Comparison of ENCODE assay signal across 8 cellular contexts in genomic region chr1:44030606-44031050, GRCh38. TPM values are rescaled to one million over a fixed set of nuclear protein-coding genes. Genes with fewer than 3 reads are reported as not detected.
DNase-seq lines count a peak whose midpoint lies in the region; ATAC-seq and TF ChIP-seq lines count a peak whose summit lies in the region.

No MANE protein-coding gene starts in this region.

- no peaks in the 10 kb centered on the region for H3K9me3 Mint-ChIP-seq in activated CD4-positive, alpha-beta T cell treated with anti-CD3 and anti-CD28 coated beads for 36 hours (ENCODE audit: low read depth)
- no peaks in the 10 kb centered on the region for H3K9me3 Mint-ChIP-seq in activated T-cell treated with anti-CD3 and anti-CD28 coated beads, Interleukin-2, amount 50 U/mL, for 72 hours
- H3K9me3 Mint-ChIP-seq in glutamatergic neuron (ENCODE audit: unreplicated experiment): peaks cover 2% of the 10 kb centered on the region
- no peaks in the 10 kb centered on the region for H3K9me3 Mint-ChIP-seq in osteocyte (ENCODE audit: unreplicated experiment)

- H3K4me3 Mint-ChIP-seq in activated CD4-positive, alpha-beta T cell treated with anti-CD3 and anti-CD28 coated beads for 36 hours: peak overlapping the region; percentile 88
- H3K4me3 Mint-ChIP-seq in activated T-cell treated with anti-CD3 and anti-CD28 coated beads, Interleukin-2, amount 50 U/mL, for 72 hours: peak overlapping the region; percentile 90 to 91
- peak overlapping the region; percentile 82 for H3K4me3 Mint-ChIP-seq in glutamatergic neuron (ENCODE audit: unreplicated experiment)
- peak overlapping the region; percentile 86 for H3K4me3 Mint-ChIP-seq in osteocyte (ENCODE audit: unreplicated experiment)

- POLR2A ChIA-PET in activated CD4-positive, alpha-beta T cell treated with anti-CD3 and anti-CD28 coated beads for 36 hours (lab: Charles Lee): interaction anchor here (0.6 to 0.9 kb wide), 3 partner anchors 10 to 17 kb away, joined by 3 to 4 read pairs (median 3); no protein-coding TSS in a partner anchor

- peak; percentile 68 for DNase-seq in activated CD4-positive, alpha-beta T cell treated with anti-CD3 and anti-CD28 coated beads for 36 hours
- DNase-seq in activated CD4-positive, alpha-beta T cell treated with anti-CD3 and anti-CD28 coated beads, Interleukin-2, amount 50 U/mL, for 1 hour: no peak
- DNase-seq in HCEC 1CT (peak; percentile 33), NAMALWA (ENCODE audit: low spot score) (peak; percentile 78), glutamatergic neuron (peak; percentile 83), osteocyte (ENCODE audit: extremely low spot score, unreplicated experiment) (peak; percentile 88)
- peak; percentile 57 to 67 for DNase-seq in activated T-cell treated with anti-CD3 and anti-CD28 coated beads, Interleukin-2, amount 50 U/mL, for 72 hours

- peaks cover 24% of the 10 kb centered on the region for H3K4me1 Mint-ChIP-seq in activated CD4-positive, alpha-beta T cell treated with anti-CD3 and anti-CD28 coated beads for 36 hours
- H3K4me1 Mint-ChIP-seq in activated T-cell treated with anti-CD3 and anti-CD28 coated beads, Interleukin-2, amount 50 U/mL, for 72 hours (ENCODE audit: low read depth): peaks cover 38% of the 10 kb centered on the region
- H3K4me1 Mint-ChIP-seq in glutamatergic neuron (ENCODE audit: low read depth, unreplicated experiment) (peaks cover 8% of the 10 kb centered on the region), osteocyte (ENCODE audit: unreplicated experiment) (peaks cover 34% of the 10 kb centered on the region)

- no peaks in the 10 kb centered on the region for H3K27me3 Mint-ChIP-seq in activated CD4-positive, alpha-beta T cell treated with anti-CD3 and anti-CD28 coated beads for 36 hours
- H3K27me3 Mint-ChIP-seq in activated T-cell treated with anti-CD3 and anti-CD28 coated beads, Interleukin-2, amount 50 U/mL, for 72 hours (ENCODE audit: low read depth): no peaks in the 10 kb centered on the region
- H3K27me3 Mint-ChIP-seq in glutamatergic neuron (ENCODE audit: unreplicated experiment): peaks cover 16% of the 10 kb centered on the region
- no peaks in the 10 kb centered on the region for H3K27me3 Mint-ChIP-seq in osteocyte (ENCODE audit: unreplicated experiment)

- peak; percentile 26 for ATAC-seq in activated CD4-positive, alpha-beta T cell treated with anti-CD3 and anti-CD28 coated beads for 36 hours
- peak; percentile 47 to 50 for ATAC-seq in activated T-cell treated with anti-CD3 and anti-CD28 coated beads, Interleukin-2, amount 50 U/mL, for 72 hours (replicated peaks in 1 of 2)
- no peak for ATAC-seq in GM21576 (IDR thresholded peaks at IDR 0.05; ENCODE audit: unreplicated experiment)

- intact Hi-C loops in activated CD4-positive, alpha-beta T cell treated with anti-CD3 and anti-CD28 coated beads for 36 hours (cut with DNase I, micrococcal nuclease): loop anchor here (1.0 to 10.0 kb wide), 16 partner anchors 39 to 1657 kb away; partner anchors contain the start of genes CCDC24 (in 2 of the 2), ST3GAL3 (in 2 of the 2), ATP6V0B (in 1 of the 2) and B4GALT2 (in 1 of the 2)

- H3K27ac Mint-ChIP-seq in activated CD4-positive, alpha-beta T cell treated with anti-CD3 and anti-CD28 coated beads for 36 hours: peak overlapping the region; percentile 83
- peak overlapping the region; percentile 86 for H3K27ac Mint-ChIP-seq in activated T-cell treated with anti-CD3 and anti-CD28 coated beads, Interleukin-2, amount 50 U/mL, for 72 hours
- H3K27ac Mint-ChIP-seq in glutamatergic neuron (ENCODE audit: unreplicated experiment): peak overlapping the region; percentile 59
- H3K27ac Mint-ChIP-seq in osteocyte (ENCODE audit: unreplicated experiment): peak overlapping the region; percentile 90

- TF ChIP-seq CTCF in glutamatergic neuron (IDR thresholded peaks at IDR 0.05; ENCODE audit: partially characterized antibody, unreplicated experiment) (no peak), osteocyte (IDR thresholded peaks at IDR 0.05) (peak; percentile 43)

- CTCF ChIA-PET in activated CD4-positive, alpha-beta T cell treated with anti-CD3 and anti-CD28 coated beads for 36 hours (lab: Charles Lee): interaction anchor here (0.6 to 1.4 kb wide), 2 partner anchors 16 to 18 kb away, joined by 3 to 5 read pairs; no protein-coding TSS in a partner anchor

- H3K36me3 Mint-ChIP-seq in activated CD4-positive, alpha-beta T cell treated with anti-CD3 and anti-CD28 coated beads for 36 hours (ENCODE audit: low read depth): peaks cover 4% of the 10 kb centered on the region
- H3K36me3 Mint-ChIP-seq in activated T-cell treated with anti-CD3 and anti-CD28 coated beads, Interleukin-2, amount 50 U/mL, for 72 hours (ENCODE audit: insufficient read depth in 2 of 2): peaks cover 5 to 6% of the 10 kb centered on the region in 2 donors
- H3K36me3 Mint-ChIP-seq in glutamatergic neuron (ENCODE audit: unreplicated experiment): no peaks in the 10 kb centered on the region
- H3K36me3 Mint-ChIP-seq in osteocyte (ENCODE audit: unreplicated experiment): no peaks in the 10 kb centered on the region

RNA-seq across cellular contexts. Expression of gene SLC6A9, which starts 0.6 kb away (rescaled TPM):
- 10 to 100 TPM; 12.5 to 13.4 TPM for total RNA-seq in activated CD4-positive, alpha-beta T cell treated with anti-CD3 and anti-CD28 coated beads for 36 hours
- total RNA-seq in activated T-cell treated with anti-CD3 and anti-CD28 coated beads, Interleukin-2, amount 50 U/mL, for 72 hours: 10 to 100 TPM; 24.5 to 28.3 TPM
- total RNA-seq in glutamatergic neuron (ENCODE audit: unreplicated experiment): 8.9 TPM
- 49.4 and 51.6 TPM in 2 replicates for total RNA-seq in osteocyte

RNA-seq across cellular contexts. Expression of gene CCDC24, which starts 39.2 kb away (rescaled TPM):
- total RNA-seq in activated CD4-positive, alpha-beta T cell treated with anti-CD3 and anti-CD28 coated beads for 36 hours: 1 to 10 TPM; 1.2 to 2.0 TPM
- total RNA-seq in activated T-cell treated with anti-CD3 and anti-CD28 coated beads, Interleukin-2, amount 50 U/mL, for 72 hours: 1 to 10 TPM in 1 of 2 donors, under 1 TPM in 1; 0.99 to 1.4 TPM
- total RNA-seq in glutamatergic neuron (ENCODE audit: unreplicated experiment) (6.3 TPM), osteocyte (5.1 and 5.3 TPM in 2 replicates)

RNA-seq across cellular contexts. Expression of gene B4GALT2, which starts 51.6 kb away (rescaled TPM):
- total RNA-seq in activated CD4-positive, alpha-beta T cell treated with anti-CD3 and anti-CD28 coated beads for 36 hours: 10 to 100 TPM; 27.9 to 35.3 TPM
- 10 to 100 TPM; 19.5 to 20.4 TPM for total RNA-seq in activated T-cell treated with anti-CD3 and anti-CD28 coated beads, Interleukin-2, amount 50 U/mL, for 72 hours
- total RNA-seq in glutamatergic neuron (ENCODE audit: unreplicated experiment) (45.7 TPM), osteocyte (62.8 and 65.5 TPM in 2 replicates)

RNA-seq across cellular contexts. Expression of gene ATP6V0B, which starts 55.9 kb away (rescaled TPM):
- 10 to 100 TPM; 39.4 to 75.6 TPM for total RNA-seq in activated CD4-positive, alpha-beta T cell treated with anti-CD3 and anti-CD28 coated beads for 36 hours
- total RNA-seq in activated T-cell treated with anti-CD3 and anti-CD28 coated beads, Interleukin-2, amount 50 U/mL, for 72 hours: 10 to 100 TPM; 89.9 to 98.0 TPM
- total RNA-seq in glutamatergic neuron (ENCODE audit: unreplicated experiment): 208 TPM
- 128 and 130 TPM in 2 replicates for total RNA-seq in osteocyte
